14 cellular contexts compared by ENCODE assay signal in the genomic region with DNA sequence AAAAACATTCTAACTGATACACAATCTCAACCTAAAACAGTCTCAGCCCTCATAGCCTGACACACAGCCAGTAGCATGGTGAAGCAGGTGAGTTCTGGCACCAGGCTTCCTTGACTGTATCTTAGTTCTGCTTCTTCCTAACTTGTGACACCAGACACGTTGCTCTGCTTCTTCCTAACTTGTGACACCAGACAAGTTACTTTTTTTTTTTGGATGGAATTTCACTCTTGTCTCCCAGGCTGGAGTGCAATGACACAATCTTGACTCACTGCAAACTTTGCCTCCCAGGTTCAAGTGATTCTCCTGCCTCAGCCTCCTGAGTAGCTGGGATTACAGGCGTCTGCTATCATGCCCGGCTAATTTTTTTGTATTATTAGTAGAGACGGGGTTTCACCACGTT. TPM values are rescaled to one million over a fixed set of nuclear protein-coding genes. Genes with fewer than 3 reads are reported as not detected.
DNase-seq lines count a peak whose midpoint lies in the region; ATAC-seq and TF ChIP-seq lines count a peak whose summit lies in the region.
"Had no signal": no experiment of that assay in that cellular context is flagged by ENCODE, and none has a peak within 500 bp of the region (broad histone marks: within the 10 kb centered on the region; RNA-seq: fewer than 3 reads in every experiment).

No MANE protein-coding gene starts in this region.

- WGBS in GM23248 (ENCODE audit: low coverage in 1 of 2, low lambda C conversion rate in 2 of 2, missing lambda C conversion rate in 2 of 2), 2 experiments, result 18 to 27% methylated on average over 5 of the region's 5 CpGs
- 68 to 76% (median 73%) methylated on average over 5 of the region's 5 CpGs for WGBS in spleen, 5 donors
- WGBS in sigmoid colon, 2 donors, result 64 to 81% methylated on average over 5 of the region's 5 CpGs

- TF ChIP-seq CTCF in foreskin keratinocyte (conservative IDR thresholded peaks at IDR 0.05) (no peak), spleen (IDR thresholded peaks at IDR 0.05 in 8 of 11, conservative IDR thresholded peaks at IDR 0.05 in 3 of 11) (no peak), sigmoid colon (IDR thresholded peaks at IDR 0.05) (no peak)

- peak overlapping the region; percentile 75 to 79 for H3K27ac Mint-ChIP-seq in T-cell
- H3K27ac Mint-ChIP-seq: activated CD4-positive, alpha-beta memory T cell treated with anti-CD3 and anti-CD28 coated beads, Interleukin-2, amount 10 ng/mL, durations not matched to agents 7 days and 5 days had no signal

- H3K4me2 ChIP-seq in BLaER1 treated with 17β-estradiol and CSF1 and Interleukin-3, amounts not matched to agents 10 nM and 100 nM, result peak overlapping the region in 7 of 11 experiments; percentile 65 to 94 (median 88); a peak in 11 of 22 replicates
- no peak overlapping the region for H3K4me2 ChIP-seq in GM23248 (ENCODE audit: unreplicated experiment)

- H3K36me3 ChIP-seq in BLaER1 treated with 17β-estradiol and CSF1 and Interleukin-3, amounts not matched to agents 10 nM and 100 nM, result no peaks in the 10 kb centered on the region
- no peaks in the 10 kb centered on the region for H3K36me3 ChIP-seq in GM23248 (ENCODE audit: low read depth)
- H3K36me3 ChIP-seq in spleen, result no peaks in the 10 kb centered on the region
- H3K36me3 ChIP-seq in sigmoid colon, result no peaks in the 10 kb centered on the region
- H3K36me3 ChIP-seq: gastroesophageal sphincter had no signal

- ATAC-seq in T-cell (replicated peaks in 1 of 4) (no peak), foreskin keratinocyte (no peak), left lobe of liver (no peak)
- ATAC-seq: gastroesophageal sphincter; natural killer cell treated with Interleukin-12 subunit alpha and Interleukin-12 subunit beta and Interleukin-15 and Interleukin-18, amount 100 ng/mL, for 72 hours had no signal

- peak; percentile 50 for DNase-seq in GM23248
- DNase-seq in T-cell, result no peak
- peak; percentile 24 to 55 for DNase-seq in foreskin keratinocyte
- no peak for DNase-seq in left lobe of liver (ENCODE audit: low spot score)
- DNase-seq in spleen, result no peak
- no peak for DNase-seq in SK-N-DZ (ENCODE audit: low spot score)
- DNase-seq in sigmoid colon, result no peak
- DNase-seq: activated CD4-positive, alpha-beta memory T cell treated with anti-CD3 and anti-CD28 coated beads, Interleukin-2, amount 10 ng/mL, durations not matched to agents 7 days and 5 days; amniotic stem cell; NCI-H526 treated with DMSO at 0.1 percent for 48 hours had no signal

- intact Hi-C loops in spleen (cut with DNase I; ENCODE audit: low total_unique reads) (loop anchor here (5.0 kb wide), 1 partner anchor 638 kb away; no protein-coding TSS in a partner anchor), sigmoid colon (cut with DNase I) (no loop called here)

- H3K9ac ChIP-seq in BLaER1 treated with 17β-estradiol and CSF1 and Interleukin-3, amounts not matched to agents 10 nM and 100 nM, result 0 out of 22 replicates have a peak overlapping the region, but pooled peaks of 1 of the 11 experiments have one; percentile 2
- H3K9ac ChIP-seq in GM23248, result no peak overlapping the region

- no peak for TF ChIP-seq EP300 in sigmoid colon (IDR thresholded peaks at IDR 0.05)

- no peaks in the 10 kb centered on the region for H3K9me3 Mint-ChIP-seq in T-cell
- H3K9me3 Mint-ChIP-seq: activated CD4-positive, alpha-beta memory T cell treated with anti-CD3 and anti-CD28 coated beads, Interleukin-2, amount 10 ng/mL, durations not matched to agents 7 days and 5 days; natural killer cell treated with Interleukin-12 subunit alpha and Interleukin-12 subunit beta and Interleukin-15 and Interleukin-18, amount 100 ng/mL, for 72 hours had no signal

- H3K27me3 ChIP-seq in BLaER1 treated with 17β-estradiol and CSF1 and Interleukin-3, amounts not matched to agents 10 nM and 100 nM, result no peaks in the 10 kb centered on the region
- H3K27me3 ChIP-seq in GM23248 (replicated peaks; ENCODE audit: insufficient read depth) (no peaks in the 10 kb centered on the region), foreskin keratinocyte (no peaks in the 10 kb centered on the region), spleen (replicated peaks in 1 of 7) (no peaks in the 10 kb centered on the region), sigmoid colon (no peaks in the 10 kb centered on the region)
- H3K27me3 ChIP-seq: gastroesophageal sphincter had no signal

- no peaks in the 10 kb centered on the region for H4K20me1 ChIP-seq in BLaER1 treated with 17β-estradiol and CSF1 and Interleukin-3, amounts not matched to agents 10 nM and 100 nM
- H4K20me1 ChIP-seq in GM23248 (ENCODE audit: insufficient read depth), result no peaks in the 10 kb centered on the region

- H3F3A ChIP-seq in GM23248 (ENCODE audit: insufficient read depth), result peaks cover 19% of the 10 kb centered on the region

- TF ChIP-seq POLR2A in spleen (IDR thresholded peaks at IDR 0.05), result no peak
- no peak for TF ChIP-seq POLR2A in sigmoid colon (IDR thresholded peaks at IDR 0.05)

- H3K27ac ChIP-seq in BLaER1 treated with 17β-estradiol and CSF1 and Interleukin-3, amounts not matched to agents 10 nM and 100 nM, result peak overlapping the region in 1 of 11 experiments; percentile 46; a peak in 1 of 22 replicates
- H3K27ac ChIP-seq in GM23248, result no peak overlapping the region
- H3K27ac ChIP-seq in foreskin keratinocyte, result peak overlapping the region; percentile 43
- peak overlapping the region in 2 of 8 donors; percentile 72 to 82 for H3K27ac ChIP-seq in spleen
- no peak overlapping the region for H3K27ac ChIP-seq in sigmoid colon
- H3K27ac ChIP-seq: gastroesophageal sphincter had no signal

- H2AFZ ChIP-seq in GM23248, result no peak overlapping the region

- in situ Hi-C loops in GM23248 (cut with MboI), result loop anchor here (10.0 kb wide), 1 partner anchor 390 kb away; no protein-coding TSS in a partner anchor

- no peak overlapping the region for H3K4me3 ChIP-seq in BLaER1 treated with 17β-estradiol and CSF1 and Interleukin-3, amounts not matched to agents 10 nM and 100 nM
- no peak overlapping the region for H3K4me3 ChIP-seq in GM23248
- H3K4me3 ChIP-seq in spleen, result no peak overlapping the region
- H3K4me3 ChIP-seq in sigmoid colon, result no peak overlapping the region
- H3K4me3 ChIP-seq: gastroesophageal sphincter, lung had no signal

- no peaks in the 10 kb centered on the region for H3K36me3 Mint-ChIP-seq in T-cell
- H3K36me3 Mint-ChIP-seq: natural killer cell treated with Interleukin-12 subunit alpha and Interleukin-12 subunit beta and Interleukin-15 and Interleukin-18, amount 100 ng/mL, for 72 hours had no signal

- H3K27me3 Mint-ChIP-seq in T-cell, result no peaks in the 10 kb centered on the region
- H3K27me3 Mint-ChIP-seq: activated CD4-positive, alpha-beta memory T cell treated with anti-CD3 and anti-CD28 coated beads, Interleukin-2, amount 10 ng/mL, durations not matched to agents 7 days and 5 days; natural killer cell treated with Interleukin-12 subunit alpha and Interleukin-12 subunit beta and Interleukin-15 and Interleukin-18, amount 100 ng/mL, for 72 hours had no signal

- peaks cover 64 to 74% (median 72%) of the 10 kb centered on the region in 3 donors for H3K4me1 Mint-ChIP-seq in T-cell

- no peaks in the 10 kb centered on the region for H3K79me2 ChIP-seq in GM23248 (ENCODE audit: insufficient read depth)

- no peaks in the 10 kb centered on the region for H3K9me2 ChIP-seq in GM23248 (ENCODE audit: insufficient read depth)

- H3K4me1 ChIP-seq in BLaER1 treated with 17β-estradiol and CSF1 and Interleukin-3, amounts not matched to agents 10 nM and 100 nM, result peaks cover 6 to 97% (median 63%) of the 10 kb centered on the region in 10 experiments; a peak in 19 of 20 replicates
- H3K4me1 ChIP-seq in GM23248 (ENCODE audit: insufficient read depth), result peaks cover 4% of the 10 kb centered on the region; the same call in 1 of the 2 replicates
- peaks cover 34% of the 10 kb centered on the region for H3K4me1 ChIP-seq in foreskin keratinocyte
- peaks cover 5 to 78% (median 27%) of the 10 kb centered on the region in 6 donors for H3K4me1 ChIP-seq in spleen
- no peaks in the 10 kb centered on the region for H3K4me1 ChIP-seq in sigmoid colon
- H3K4me1 ChIP-seq: gastroesophageal sphincter had no signal

- H3K4me3 Mint-ChIP-seq in T-cell, result no peak overlapping the region
- H3K4me3 Mint-ChIP-seq: activated CD4-positive, alpha-beta memory T cell treated with anti-CD3 and anti-CD28 coated beads, Interleukin-2, amount 10 ng/mL, durations not matched to agents 7 days and 5 days; natural killer cell treated with Interleukin-12 subunit alpha and Interleukin-12 subunit beta and Interleukin-15 and Interleukin-18, amount 100 ng/mL, for 72 hours had no signal

- POLR2A ChIA-PET in T-cell (lab: Charles Lee), result no interaction called here

- no peaks in the 10 kb centered on the region for H3K9me3 ChIP-seq in BLaER1 treated with 17β-estradiol and CSF1 and Interleukin-3, amounts not matched to agents 10 nM and 100 nM (replicated peaks in 1 of 11)
- H3K9me3 ChIP-seq in GM23248 (ENCODE audit: low read depth) (no peaks in the 10 kb centered on the region), spleen (no peaks in the 10 kb centered on the region), sigmoid colon (no peaks in the 10 kb centered on the region)
- H3K9me3 ChIP-seq: gastroesophageal sphincter had no signal

- CTCF ChIA-PET in T-cell (lab: Charles Lee), result no interaction called here

RNA-seq across cellular contexts. Expression of a gene that starts 6.7 kb away (rescaled TPM):
- total RNA-seq in GM23248 (2014; rRNA removed; shearing (Covaris generic)), result 17.2 and 18.5 TPM in 2 replicates
- polyA plus RNA-seq in GM23248 (2016; fragmentation: Nextera tagmentation; extraction: Ambion mirVana) (16.2 and 16.7 TPM in 2 replicates), foreskin keratinocyte (12.6 and 13.3 TPM in 2 replicates), spleen (10 to 100 TPM; 12.0 to 15.6 (median 13.6) TPM), sigmoid colon (10 to 100 TPM; 16.2 to 19.2 (median 18.2) TPM)
- total RNA-seq in T-cell (100 to 1,000 TPM in 1 of 5 donors, 10 to 100 TPM in 4; 73.9 to 117 (median 83.4) TPM), foreskin keratinocyte (25.8 and 29.3 TPM in 2 replicates), left lobe of liver (19.2 TPM), spleen (10 to 100 TPM; 32.0 to 45.8 (median 34.7) TPM), sigmoid colon (10 to 100 TPM; 19.6 to 37.3 (median 32.4) TPM)
- 23.2 and 31.9 TPM in 2 replicates for polyA plus RNA-seq in SK-N-DZ (2014; cell fraction: cytosol; rRNA removed)
- 64.0 and 90.2 TPM in 2 replicates for polyA plus RNA-seq in SK-N-DZ (2014; cell fraction: nucleus; rRNA removed)

Comparison
In these comparisons a context has a peak if more than half of its experiments do, and no peak if none do; other contexts are left out.
1. DNase-seq: peak in GM23248 (single experiment) and foreskin keratinocyte (2 of 2); none in T-cell (0 of 34), left lobe of liver (single experiment), spleen (single experiment), SK-N-DZ (single experiment) and sigmoid colon (single experiment).